In the genomic region with DNA sequence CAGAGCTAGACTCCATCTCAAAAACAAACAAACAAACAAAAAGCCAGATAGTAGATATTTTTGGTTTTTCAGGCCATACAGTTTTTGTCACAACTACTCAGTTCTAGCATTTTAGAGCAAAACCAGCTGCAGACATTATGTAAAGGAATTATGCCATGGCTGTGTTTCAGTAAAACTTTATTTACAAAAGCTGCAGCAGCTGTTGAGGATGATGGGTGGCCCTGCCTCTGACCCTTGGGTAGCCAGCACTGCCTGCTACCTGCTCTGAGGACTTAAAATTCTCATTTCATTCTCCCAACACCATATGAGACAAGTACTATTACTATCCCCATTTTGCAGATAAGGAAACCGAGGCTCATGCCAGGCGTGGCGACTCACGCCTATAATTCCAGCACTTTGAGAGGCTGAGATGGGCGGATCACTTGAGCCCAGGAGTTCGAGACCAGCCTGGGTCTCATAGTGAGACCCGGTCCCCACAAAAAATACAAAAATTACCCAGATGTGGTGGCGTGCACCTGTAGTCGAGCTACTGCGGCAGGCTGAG, we compare ENCODE assay signal across 14 cellular contexts. TPM values are rescaled to one million over a fixed set of nuclear protein-coding genes. Genes with fewer than 3 reads are reported as not detected.
DNase-seq lines count a peak whose midpoint lies in the region; ATAC-seq and TF ChIP-seq lines count a peak whose summit lies in the region.
"Had no signal": no experiment of that assay in that cellular context is flagged by ENCODE, and none has a peak within 500 bp of the region (broad histone marks: within the 10 kb centered on the region; RNA-seq: fewer than 3 reads in every experiment).

No MANE protein-coding gene starts in this region.

- no peak overlapping the region for H2AFZ ChIP-seq in trophoblast cell (ENCODE audit: insufficient read depth, low read length, poor library complexity)
- H2AFZ ChIP-seq: GM23248 had no signal

- TF ChIP-seq CTCF in heart left ventricle (IDR thresholded peaks at IDR 0.05) (no peak), Panc1 (IDR thresholded peaks at IDR 0.05) (no peak), endothelial cell (IDR thresholded peaks at IDR 0.05; ENCODE audit: unreplicated experiment) (no peak)

- H3K4me1 ChIP-seq in heart left ventricle (peaks cover 0 to 30% (median 16%) of the 10 kb centered on the region in 12 donors), right cardiac atrium (ENCODE audit: control insufficient read depth, insufficient read depth, low read length) (peaks cover 9% of the 10 kb centered on the region), Panc1 (ENCODE audit: control insufficient read depth, insufficient read depth, low read length) (peaks cover 92% of the 10 kb centered on the region), trophoblast cell (ENCODE audit: control insufficient read depth in 1 of 2, insufficient read depth in 2 of 2, low read length in 2 of 2) (peaks cover 9 to 13% of the 10 kb centered on the region in 2 experiments)

- H2BK120ac ChIP-seq in trophoblast cell (ENCODE audit: insufficient read depth, low read length, poor library complexity), result no peak overlapping the region

- H4K8ac ChIP-seq in trophoblast cell (ENCODE audit: low read depth, low read length), result no peak overlapping the region

- H3K4me3 ChIP-seq in heart left ventricle (peak overlapping the region in 9 of 12 donors; percentile 10 to 44 (median 19)), right cardiac atrium (ENCODE audit: low read length) (no peak overlapping the region), Panc1 (ENCODE audit: low read depth in 2 of 2, low read length in 2 of 2) (peak overlapping the region; percentile 18 to 36; a peak in 3 of 4 replicates), trophoblast cell (ENCODE audit: low read depth, low read length) (no peak overlapping the region)
- H3K4me3 ChIP-seq: GM23248 had no signal

- H3K4me3 Mint-ChIP-seq in endothelial cell (ENCODE audit: unreplicated experiment), result peak overlapping the region; percentile 73
- H3K4me3 Mint-ChIP-seq in activated naive CD8-positive, alpha-beta T cell treated with anti-CD3 and anti-CD28 coated beads for 36 hours, result no peak overlapping the region
- H3K4me3 Mint-ChIP-seq: CD4-positive, alpha-beta memory T cell had no signal

- no peak overlapping the region for H4K12ac ChIP-seq in trophoblast cell (ENCODE audit: low read depth, low read length)

- H3K79me2 ChIP-seq in trophoblast cell (ENCODE audit: control insufficient read depth, insufficient read depth, low read length, poor library complexity), result peaks cover 2% of the 10 kb centered on the region

- no peak overlapping the region for H3K23ac ChIP-seq in trophoblast cell (ENCODE audit: low read length)

- DNase-seq in heart left ventricle, result no peak
- no peak for DNase-seq in right cardiac atrium
- DNase-seq in Panc1 (ENCODE audit: low read depth, low spot score), result no peak
- no peak for DNase-seq in endothelial cell (ENCODE audit: low spot score)
- no peak for DNase-seq in trophoblast cell
- no peak for DNase-seq in activated naive CD8-positive, alpha-beta T cell treated with anti-CD3 and anti-CD28 coated beads for 36 hours
- no peak for DNase-seq in stimulated activated CD4-positive, alpha-beta T cell treated with anti-CD3 and anti-CD28 coated beads, Interleukin-12 subunit alpha, Interleukin-12 subunit beta, amount 100 ng/mL, for 4 hours

- POLR2A ChIA-PET in Panc1 (lab: Charles Lee), result no interaction called here

- CTCF ChIA-PET in Panc1 (lab: Charles Lee), result interaction anchor here (0.5 to 1.4 kb wide), 4 partner anchors 9 to 631 kb away, joined by 3 to 5 read pairs (median 4); no protein-coding TSS in a partner anchor

- no peak overlapping the region for H2BK12ac ChIP-seq in trophoblast cell (ENCODE audit: low read length)

- in situ Hi-C loops in Panc1 (cut with HindIII; ENCODE audit: low pct_unique_long_range_greater_than_20kb, low sequenced_read_pairs), result no loop called here

- no TSS peak for BruUV-seq in Panc1 (replicated peaks; lab: Mats Ljungman, UMichigan)

- 88 to 97% (median 91%) methylated on average over 5 to 10 of the region's 10 CpGs for WGBS in heart left ventricle, 4 donors
- 90% methylated on average over 10 of the region's 10 CpGs for WGBS in right cardiac atrium
- WGBS in trophoblast cell (ENCODE audit: extremely low coverage, insufficient coverage, insufficient read length), result no CpG with 5 or more reads among the region's 10 CpGs

- intact Hi-C loops in heart left ventricle (cut with DNase I), result loop anchor here in 1 of 10 donors (10.0 kb wide), 1 partner anchor 110 kb away; no protein-coding TSS in a partner anchor
- intact Hi-C loops in right cardiac atrium (cut with DNase I), result no loop called here
- intact Hi-C loops in Panc1 (cut with micrococcal nuclease; ENCODE audit: unreplicated experiment), result no loop called here

- no peak for TF ChIP-seq POLR2A in heart left ventricle (IDR thresholded peaks at IDR 0.05)

- peaks cover 10% of the 10 kb centered on the region for H3K27me3 Mint-ChIP-seq in endothelial cell (ENCODE audit: unreplicated experiment)
- peaks cover 9% of the 10 kb centered on the region for H3K27me3 Mint-ChIP-seq in activated naive CD8-positive, alpha-beta T cell treated with anti-CD3 and anti-CD28 coated beads for 36 hours

- H3K4me1 Mint-ChIP-seq in endothelial cell (ENCODE audit: unreplicated experiment), result peaks cover 26% of the 10 kb centered on the region
- H3K4me1 Mint-ChIP-seq in activated naive CD8-positive, alpha-beta T cell treated with anti-CD3 and anti-CD28 coated beads for 36 hours, result peaks cover 1% of the 10 kb centered on the region

- H3K4ac ChIP-seq in trophoblast cell (ENCODE audit: low read depth, low read length), result no peak overlapping the region

- H3K36me3 Mint-ChIP-seq in endothelial cell (ENCODE audit: low read depth, unreplicated experiment), result no peaks in the 10 kb centered on the region
- H3K36me3 Mint-ChIP-seq in activated naive CD8-positive, alpha-beta T cell treated with anti-CD3 and anti-CD28 coated beads for 36 hours, result no peaks in the 10 kb centered on the region
- H3K36me3 Mint-ChIP-seq: CD4-positive, alpha-beta memory T cell had no signal

- no peak overlapping the region for H2AK5ac ChIP-seq in trophoblast cell (ENCODE audit: low read length)

- H3K14ac ChIP-seq in trophoblast cell (ENCODE audit: low read length), result no peak overlapping the region

- no peak overlapping the region for H3K4me2 ChIP-seq in trophoblast cell (ENCODE audit: low read length)

- H3K9me3 ChIP-seq in heart left ventricle (no peaks in the 10 kb centered on the region), right cardiac atrium (ENCODE audit: control insufficient read depth, low read length) (no peaks in the 10 kb centered on the region), Panc1 (ENCODE audit: control insufficient read depth, insufficient read depth, low read depth, low read length) (no peaks in the 10 kb centered on the region), trophoblast cell (ENCODE audit: insufficient read depth, low read depth, low read length) (no peaks in the 10 kb centered on the region)
- H3K9me3 ChIP-seq: BE2C had no signal

- H3K27ac ChIP-seq in heart left ventricle (peak overlapping the region in 8 of 12 donors; percentile 22 to 77 (median 40)), right cardiac atrium (ENCODE audit: low read length) (no peak overlapping the region), Panc1 (ENCODE audit: low read length) (peak overlapping the region; percentile 95), trophoblast cell (ENCODE audit: low read depth, low read length) (no peak overlapping the region)
- H3K27ac ChIP-seq: 22Rv1, GM23248 had no signal

- peaks cover 3% of the 10 kb centered on the region for H3K79me1 ChIP-seq in trophoblast cell (ENCODE audit: low read length)

- H4K91ac ChIP-seq in trophoblast cell (ENCODE audit: low read depth, low read length), result no peak overlapping the region

- peak overlapping the region; percentile 33 for H3K18ac ChIP-seq in trophoblast cell (ENCODE audit: low read length)

- no peak overlapping the region for H3K9ac ChIP-seq in trophoblast cell (ENCODE audit: low read length)
- H3K9ac ChIP-seq: GM23248 had no signal

- H3K9me3 Mint-ChIP-seq in endothelial cell (ENCODE audit: unreplicated experiment), result no peaks in the 10 kb centered on the region
- no peaks in the 10 kb centered on the region for H3K9me3 Mint-ChIP-seq in activated naive CD8-positive, alpha-beta T cell treated with anti-CD3 and anti-CD28 coated beads for 36 hours
- H3K9me3 Mint-ChIP-seq: CD4-positive, alpha-beta memory T cell; IgD-negative memory B cell had no signal

- H3K27ac Mint-ChIP-seq in endothelial cell (ENCODE audit: unreplicated experiment), result no peak overlapping the region
- H3K27ac Mint-ChIP-seq in activated naive CD8-positive, alpha-beta T cell treated with anti-CD3 and anti-CD28 coated beads for 36 hours, result no peak overlapping the region
- H3K27ac Mint-ChIP-seq: CD4-positive, alpha-beta memory T cell had no signal

- no peaks in the 10 kb centered on the region for H3K27me3 ChIP-seq in heart left ventricle
- no peaks in the 10 kb centered on the region for H3K27me3 ChIP-seq in right cardiac atrium (ENCODE audit: control insufficient read depth, insufficient read depth)
- no peaks in the 10 kb centered on the region for H3K27me3 ChIP-seq in Panc1 (ENCODE audit: control insufficient read depth, insufficient read depth, low read length)
- no peaks in the 10 kb centered on the region for H3K27me3 ChIP-seq in trophoblast cell (ENCODE audit: insufficient read depth, low read length)
- H3K27me3 ChIP-seq: BE2C had no signal

- H2BK5ac ChIP-seq in trophoblast cell (ENCODE audit: low read depth, low read length, poor library complexity), result no peak overlapping the region

- ATAC-seq in heart left ventricle, result no peak
- ATAC-seq in right cardiac atrium, result no peak
- ATAC-seq in Panc1, result no peak
- ATAC-seq in GM21423 (IDR thresholded peaks at IDR 0.05; ENCODE audit: unreplicated experiment), result no peak

- H3K36me3 ChIP-seq in heart left ventricle (no peaks in the 10 kb centered on the region), Panc1 (ENCODE audit: control insufficient read depth, insufficient read depth, low read length) (no peaks in the 10 kb centered on the region), trophoblast cell (ENCODE audit: control insufficient read depth in 1 of 2, insufficient read depth in 2 of 2, low read length in 2 of 2) (no peaks in the 10 kb centered on the region)
- H3K36me3 ChIP-seq: BE2C had no signal

RNA-seq across cellular contexts. Expression of a gene that starts 56.3 kb away (rescaled TPM):
- total RNA-seq in heart left ventricle (10 to 100 TPM in 2 of 9 donors, 1 to 10 TPM in 7; 2.4 to 10.4 (median 4.9) TPM), right cardiac atrium (1 to 10 TPM; 2.1 to 6.9 (median 2.9) TPM), Panc1 (2021; ENCODE audit: unreplicated experiment) (92.5 TPM), endothelial cell (ENCODE audit: unreplicated experiment) (11.2 TPM)
- polyA plus RNA-seq in heart left ventricle (10 to 100 TPM in 1 of 2 donors, 1 to 10 TPM in 1; 3.0 to 20.7 TPM), right cardiac atrium (12.9 TPM)
- polyA plus RNA-seq in Panc1 (2012; ENCODE audit: insufficient read length), result 97.9 TPM
- polyA plus RNA-seq in trophoblast cell (2013), result 0.12 and 0.15 TPM in 2 replicates
- total RNA-seq in activated naive CD8-positive, alpha-beta T cell treated with anti-CD3 and anti-CD28 coated beads for 36 hours, result not detected
- total RNA-seq: CD4-positive, alpha-beta memory T cell; GM23248; SK-MEL-5 had no signal

Comparison
In these comparisons a context has a peak if more than half of its experiments do, and no peak if none do; other contexts are left out.
1. H3K27ac ChIP-seq: peak in heart left ventricle (8 of 12) and Panc1 (single experiment); none in right cardiac atrium (single experiment) and trophoblast cell (single experiment).
2. H3K4me3 ChIP-seq: peak in heart left ventricle (9 of 12) and Panc1 (2 of 2); none in right cardiac atrium (single experiment) and trophoblast cell (single experiment).